In the genomic region with DNA sequence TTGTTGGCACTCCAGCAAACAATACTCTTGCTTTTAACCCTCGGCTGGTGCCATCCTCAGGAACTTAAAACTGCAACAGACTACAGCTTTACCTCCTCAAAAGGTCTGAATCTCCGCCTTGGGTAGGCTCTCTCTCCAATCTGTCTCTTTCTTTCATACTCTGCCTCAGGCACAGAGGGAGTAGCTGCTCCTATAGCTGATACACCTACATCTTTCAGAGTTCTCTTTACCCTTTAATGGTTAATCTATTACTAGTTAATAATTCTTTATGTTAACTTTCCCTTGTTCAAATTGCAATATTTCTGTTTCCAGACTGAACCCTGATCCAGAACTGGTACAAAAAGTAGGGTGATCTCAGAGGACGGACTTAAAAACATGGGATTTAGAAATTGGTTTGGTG, we compare ENCODE assay signal across 31 cellular contexts.
DNase-seq lines count a peak whose midpoint lies in the region; ATAC-seq, FAIRE-seq and TF ChIP-seq lines count a peak whose summit lies in the region.
"Had no signal": no experiment of that assay in that cellular context is flagged by ENCODE, and none has a peak within 500 bp of the region (broad histone marks: within the 10 kb centered on the region; RNA-seq: fewer than 3 reads in every experiment).

No MANE protein-coding gene starts in this region.

- H3K4me3 ChIP-seq in mesenchymal stem cell (ENCODE audit: insufficient read depth in 1 of 2, low read depth in 1 of 2, low read length in 2 of 2): no peak overlapping the region
- H3K4me3 ChIP-seq: transverse colon had no signal

- H3K4me2 ChIP-seq in mesenchymal stem cell (ENCODE audit: low read length, poor library complexity, severe bottlenecking): peak overlapping the region; percentile 68
- no peak overlapping the region for H3K4me2 ChIP-seq in H9 (ENCODE audit: insufficient read depth, insufficient read length, low read length)

- no peak overlapping the region for H2BK120ac ChIP-seq in mesenchymal stem cell (ENCODE audit: low read depth, low read length)
- H2BK120ac ChIP-seq in H9 (ENCODE audit: low read depth, low read length, poor library complexity, severe bottlenecking): no peak overlapping the region

- H3K9ac ChIP-seq in mesenchymal stem cell (ENCODE audit: low read length) (no peak overlapping the region), H9 (ENCODE audit: extremely low read depth, insufficient read length, low read length) (no peak overlapping the region)

- DNase-seq in GM10248 (ENCODE audit: extremely low spot score) (peak; percentile 38), GM19239 (ENCODE audit: insufficient read length, low spot score) (peak; percentile 47), mesenchymal stem cell (no peak), nucleus accumbens (lab: John Stamatoyannopoulos, UW) (no peak), NOMO-1 treated with DMSO at 0.1 percent for 48 hours (lab: John Stamatoyannopoulos, UW; ENCODE audit: unreplicated experiment) (no peak), H9 (no peak)
- DNase-seq: ACHN; activated CD4-positive, alpha-beta T cell treated with anti-CD3 and anti-CD28 coated beads, Interleukin-2, amount 50 U/mL, for 1 hour; activated gamma-delta T cell; activated naive CD8-positive, alpha-beta T cell treated with anti-CD3 and anti-CD28 coated beads for 36 hours; activated T-cell treated with anti-CD3 and anti-CD28 coated beads, Interleukin-2, amount 50 U/mL, for 4 hours; anterior cingulate cortex; CD8-positive, alpha-beta memory T cell; DMS 273 treated with DMSO at 0.1 percent for 48 hours; kidney; NCI-H1436 treated with DMSO at 0.1 percent for 48 hours; NCI-H446; NCI-H748 treated with DMSO at 0.1 percent for 48 hours; posterior cingulate gyrus; stimulated activated CD4-positive, alpha-beta T cell treated with anti-CD3 and anti-CD28 coated beads, Interleukin-15, amount 100 ng/mL, for 24 hours; SW 1271; T-helper 9 cell; transverse colon had no signal

- H4K91ac ChIP-seq in mesenchymal stem cell (ENCODE audit: low read length): no peak overlapping the region
- H4K91ac ChIP-seq in H9 (ENCODE audit: insufficient read length, low read depth, low read length): no peak overlapping the region

- H3K23me2 ChIP-seq in H9 (ENCODE audit: insufficient read length, low read depth, low read length, poor library complexity, severe bottlenecking): no peaks in the 10 kb centered on the region

- no peak overlapping the region for H2BK20ac ChIP-seq in H9 (ENCODE audit: low read depth, low read length, poor library complexity, severe bottlenecking)

- peaks cover 0 to 13% of the 10 kb centered on the region in 2 experiments for H3K36me3 ChIP-seq in mesenchymal stem cell (ENCODE audit: control insufficient read depth in 1 of 2, insufficient read depth in 2 of 2, low read depth in 1 of 2, low read length in 2 of 2)
- H3K36me3 ChIP-seq: transverse colon had no signal

- H3K4me3 Mint-ChIP-seq in H9: no peak overlapping the region; a peak in 1 of 5 replicates
- H3K4me3 Mint-ChIP-seq: activated naive CD8-positive, alpha-beta T cell treated with anti-CD3 and anti-CD28 coated beads for 36 hours; activated T-cell treated with anti-CD3 and anti-CD28 coated beads, Interleukin-2, amount 50 U/mL, for 4 hours; B cell; CD8-positive, alpha-beta memory T cell; stimulated activated effector memory CD8-positive, alpha-beta T cell treated with anti-CD3 and anti-CD28 coated beads, Interleukin-12 subunit alpha, Interleukin-12 subunit beta, amount 100 ng/mL, for 72 hours had no signal

- peaks cover 6% of the 10 kb centered on the region for H3K4me1 ChIP-seq in mesenchymal stem cell (ENCODE audit: control insufficient read depth, insufficient read depth, low read depth, low read length)
- H3K4me1 ChIP-seq in H9 (ENCODE audit: insufficient read depth, low read length): no peaks in the 10 kb centered on the region
- H3K4me1 ChIP-seq: transverse colon had no signal

- no peaks in the 10 kb centered on the region for H3K27me3 Mint-ChIP-seq in H9 (ENCODE audit: low read depth)
- H3K27me3 Mint-ChIP-seq: activated naive CD8-positive, alpha-beta T cell treated with anti-CD3 and anti-CD28 coated beads for 36 hours; B cell; CD8-positive, alpha-beta memory T cell had no signal

- H3K56ac ChIP-seq in H9 (ENCODE audit: insufficient read length, low read depth, low read length): no peak overlapping the region

- no peak for FAIRE-seq in GM19239 (lab: Jason Lieb, UNC)
- FAIRE-seq: bronchial epithelial cell, endothelial cell of umbilical vein, frontal cortex, H54, kidney had no signal

- H3T11ph ChIP-seq in H9 (ENCODE audit: low read length): no peak overlapping the region

- H3K18ac ChIP-seq in mesenchymal stem cell (ENCODE audit: low read depth in 1 of 2, low read length in 2 of 2): no peak overlapping the region
- H3K18ac ChIP-seq in H9 (ENCODE audit: insufficient read length, low read depth, low read length): no peak overlapping the region

- no peak overlapping the region for H2BK12ac ChIP-seq in mesenchymal stem cell (ENCODE audit: low read length in 2 of 2)
- H2BK12ac ChIP-seq in H9 (ENCODE audit: insufficient read length, low read depth, low read length): no peak overlapping the region

- H3K4ac ChIP-seq in mesenchymal stem cell (ENCODE audit: low read depth in 1 of 2, low read length in 2 of 2) (no peak overlapping the region), H9 (ENCODE audit: low read depth, low read length) (no peak overlapping the region)

- H4K20me1 ChIP-seq in H9 (ENCODE audit: control insufficient read depth, insufficient read depth, insufficient read length): no peaks in the 10 kb centered on the region

- peaks cover 4 to 8% (median 7%) of the 10 kb centered on the region in 3 experiments for H3K36me3 Mint-ChIP-seq in H9 (ENCODE audit: insufficient read depth in 1 of 3, low read depth in 3 of 3)
- H3K36me3 Mint-ChIP-seq: activated naive CD8-positive, alpha-beta T cell treated with anti-CD3 and anti-CD28 coated beads for 36 hours; stimulated activated effector memory CD8-positive, alpha-beta T cell treated with anti-CD3 and anti-CD28 coated beads, Interleukin-12 subunit alpha, Interleukin-12 subunit beta, amount 100 ng/mL, for 72 hours had no signal

- CTCF ChIA-PET in GM10248 (lab: Yijun Ruan, JAX): interaction anchor here (1.0 to 3.1 kb wide), 7 partner anchors 11 to 135 kb away, joined by 3 to 8 read pairs (median 4); no protein-coding TSS in a partner anchor

- H3K9me3 ChIP-seq in mesenchymal stem cell (ENCODE audit: control insufficient read depth, low read length) (no peaks in the 10 kb centered on the region), H9 (ENCODE audit: control insufficient read depth, low read depth, low read length) (no peaks in the 10 kb centered on the region)
- H3K9me3 ChIP-seq: transverse colon had no signal

- H3K27me3 ChIP-seq in mesenchymal stem cell (ENCODE audit: control insufficient read depth in 1 of 2, insufficient read depth in 1 of 2, low read length in 2 of 2) (no peaks in the 10 kb centered on the region), H9 (ENCODE audit: insufficient read depth, low read length) (no peaks in the 10 kb centered on the region)
- H3K27me3 ChIP-seq: transverse colon had no signal

- TF ChIP-seq CTCF in GM10248 (IDR thresholded peaks at IDR 0.05; ENCODE audit: control extremely low read depth, extremely low read depth, low read depth, missing control alignments) (no peak), H9 (conservative IDR thresholded peaks at IDR 0.05) (no peak)

- no peak overlapping the region for H2BK5ac ChIP-seq in mesenchymal stem cell (ENCODE audit: low read depth, low read length, poor library complexity, severe bottlenecking)
- H2BK5ac ChIP-seq in H9 (ENCODE audit: insufficient read length, low read length): no peak overlapping the region

- POLR2A ChIA-PET in GM10248 (lab: Yijun Ruan, JAX): no interaction called here

- H3K23ac ChIP-seq in mesenchymal stem cell (ENCODE audit: low read length in 2 of 2): no peak overlapping the region
- H3K23ac ChIP-seq in H9 (ENCODE audit: insufficient read length, low read depth, low read length): no peak overlapping the region

- H2BK15ac ChIP-seq in mesenchymal stem cell (ENCODE audit: low read depth, poor library complexity, severe bottlenecking): no peak overlapping the region
- H2BK15ac ChIP-seq in H9 (ENCODE audit: low read depth, low read length): no peak overlapping the region

- no peaks in the 10 kb centered on the region for H3K4me1 Mint-ChIP-seq in H9
- H3K4me1 Mint-ChIP-seq: activated naive CD8-positive, alpha-beta T cell treated with anti-CD3 and anti-CD28 coated beads for 36 hours; stimulated activated effector memory CD8-positive, alpha-beta T cell treated with anti-CD3 and anti-CD28 coated beads, Interleukin-12 subunit alpha, Interleukin-12 subunit beta, amount 100 ng/mL, for 72 hours had no signal

- 98% methylated on average over 3 of the region's 3 CpGs for WGBS in mesenchymal stem cell
- no CpG with 5 or more reads among the region's 3 CpGs for WGBS in H9 (ENCODE audit: extremely low coverage, insufficient read length, low lambda C conversion rate)

- H4K5ac ChIP-seq in H9 (ENCODE audit: insufficient read length, low read depth, low read length): no peak overlapping the region

- H3K9me3 Mint-ChIP-seq in H9: no peaks in the 10 kb centered on the region; a peak in 1 of 5 replicates
- H3K9me3 Mint-ChIP-seq: activated naive CD8-positive, alpha-beta T cell treated with anti-CD3 and anti-CD28 coated beads for 36 hours; activated T-cell treated with anti-CD3 and anti-CD28 coated beads, Interleukin-2, amount 50 U/mL, for 4 hours; CD8-positive, alpha-beta memory T cell; stimulated activated effector memory CD8-positive, alpha-beta T cell treated with anti-CD3 and anti-CD28 coated beads, Interleukin-12 subunit alpha, Interleukin-12 subunit beta, amount 100 ng/mL, for 72 hours had no signal

- H4K8ac ChIP-seq in mesenchymal stem cell (ENCODE audit: low read length) (no peak overlapping the region), H9 (replicated peaks; ENCODE audit: insufficient read length, low read depth, low read length) (no peak overlapping the region)

- peaks cover 15% of the 10 kb centered on the region for H3K79me1 ChIP-seq in mesenchymal stem cell (replicated peaks; ENCODE audit: low read length, poor library complexity, severe bottlenecking)
- no peaks in the 10 kb centered on the region for H3K79me1 ChIP-seq in H9 (ENCODE audit: insufficient read depth, low read depth, low read length, poor library complexity, severe bottlenecking)

- peak; percentile 62 for ATAC-seq in HG03175 (IDR thresholded peaks at IDR 0.05; ENCODE audit: unreplicated experiment)
- ATAC-seq in HG03521 (IDR thresholded peaks at IDR 0.05; ENCODE audit: unreplicated experiment): no peak
- ATAC-seq: activated T-cell treated with anti-CD3 and anti-CD28 coated beads, Interleukin-2, amount 50 U/mL, for 4 hours; stimulated activated effector memory CD8-positive, alpha-beta T cell treated with anti-CD3 and anti-CD28 coated beads, Interleukin-12 subunit alpha, Interleukin-12 subunit beta, amount 100 ng/mL, for 72 hours had no signal

- H3K27ac Mint-ChIP-seq in H9: no peak overlapping the region; a peak in 1 of 7 replicates
- H3K27ac Mint-ChIP-seq: activated naive CD8-positive, alpha-beta T cell treated with anti-CD3 and anti-CD28 coated beads for 36 hours; B cell; stimulated activated effector memory CD8-positive, alpha-beta T cell treated with anti-CD3 and anti-CD28 coated beads, Interleukin-12 subunit alpha, Interleukin-12 subunit beta, amount 100 ng/mL, for 72 hours had no signal

- H3K14ac ChIP-seq in mesenchymal stem cell (ENCODE audit: low read length in 2 of 2) (no peak overlapping the region), H9 (ENCODE audit: insufficient read depth, low read length) (no peak overlapping the region)

- peak overlapping the region; percentile 75 for H3K27ac ChIP-seq in mesenchymal stem cell (ENCODE audit: low read length, poor library complexity, severe bottlenecking)
- H3K27ac ChIP-seq in H9 (ENCODE audit: insufficient read length, low read depth, low read length): no peak overlapping the region
- H3K27ac ChIP-seq: transverse colon had no signal

- H2AFZ ChIP-seq in mesenchymal stem cell (ENCODE audit: low read depth, low read length) (no peak overlapping the region), H9 (ENCODE audit: low read length) (no peak overlapping the region)

- no peaks in the 10 kb centered on the region for H3K79me2 ChIP-seq in H9 (ENCODE audit: insufficient read depth, low read length)

- H2AK5ac ChIP-seq in mesenchymal stem cell (ENCODE audit: low read length, severe bottlenecking) (peak overlapping the region; percentile 50), H9 (ENCODE audit: insufficient read length, low read length) (no peak overlapping the region)

Comparison
In these comparisons a context has a peak if more than half of its experiments do, and no peak if none do; other contexts are left out.
1. DNase-seq: peak in GM10248 (single experiment) and GM19239 (single experiment); none in mesenchymal stem cell (single experiment), nucleus accumbens (0 of 56), NOMO-1 treated with DMSO at 0.1 percent for 48 hours (single experiment) and H9 (single experiment).